In genomic region chr20:25136643-25137559, GRCh38 we compare ENCODE assay signal across 9 cellular contexts. TPM values are rescaled to one million over a fixed set of nuclear protein-coding genes. Genes with fewer than 3 reads are reported as not detected.
DNase-seq lines count a peak whose midpoint lies in the region; ATAC-seq lines count a peak whose summit lies in the region.
"Had no signal": no experiment of that assay in that cellular context is flagged by ENCODE, and none has a peak within 500 bp of the region (broad histone marks: within the 10 kb centered on the region; RNA-seq: fewer than 3 reads in every experiment).

No MANE protein-coding gene starts in this region.

- no peak for ATAC-seq in HG02623 (IDR thresholded peaks at IDR 0.05; ENCODE audit: unreplicated experiment)

- intact Hi-C loops in head of caudate nucleus (cut with DNase I) = no loop called here
- intact Hi-C loops in posterior vena cava (cut with DNase I) = no loop called here

- peak; percentile 98 for DNase-seq in EL
- peak; percentile 81 for DNase-seq in SW480 (ENCODE audit: low spot score)
- DNase-seq in head of caudate nucleus = peak; percentile 35 to 93 (median 74)
- DNase-seq in posterior vena cava (ENCODE audit: low spot score) = peak; percentile 94
- DNase-seq in NCI-H128 (lab: John Stamatoyannopoulos, UW; ENCODE audit: unreplicated experiment) = no peak
- no peak for DNase-seq in T-helper 2 cell
- DNase-seq in NOMO-1 (lab: John Stamatoyannopoulos, UW; ENCODE audit: unreplicated experiment in 2 of 2) = no peak
- DNase-seq: stimulated activated CD4-positive, alpha-beta T cell treated with anti-CD3 and anti-CD28 coated beads, Interleukin-1b, Interleukin-23, amount 100 ng/mL, for 48 hours had no signal

RNA-seq across cellular contexts. Expression of gene VSX1, which starts 55.0 kb away (rescaled TPM):
- total RNA-seq in posterior vena cava = not detected

RNA-seq across cellular contexts. Expression of gene ENTPD6, which starts 58.6 kb away (rescaled TPM):
- 10 to 100 TPM; 48.5 to 51.0 TPM for total RNA-seq in posterior vena cava

Comparison
In these comparisons a context has a peak if more than half of its experiments do, and no peak if none do; other contexts are left out.
1. DNase-seq: peak in EL (single experiment), SW480 (single experiment), head of caudate nucleus (42 of 42) and posterior vena cava (single experiment); none in NCI-H128 (single experiment), T-helper 2 cell (0 of 5) and NOMO-1 (0 of 2).